In genomic region chr18:78813898-78814297, GRCh38 we compare ENCODE assay signal across 17 cellular contexts.
DNase-seq lines count a peak whose midpoint lies in the region; ATAC-seq and TF ChIP-seq lines count a peak whose summit lies in the region.
"Had no signal": no experiment of that assay in that cellular context is flagged by ENCODE, and none has a peak within 500 bp of the region (broad histone marks: within the 10 kb centered on the region; RNA-seq: fewer than 3 reads in every experiment).

No MANE protein-coding gene starts in this region.

- no peaks in the 10 kb centered on the region for H3K9me3 Mint-ChIP-seq in endodermal cell
- peaks cover 5% of the 10 kb centered on the region for H3K9me3 Mint-ChIP-seq in nephron progenitor cell
- peaks cover 0 to 7% (median 2%) of the 10 kb centered on the region in 11 donors for H3K9me3 Mint-ChIP-seq in naive thymus-derived CD4-positive, alpha-beta T cell

- H3K36me3 Mint-ChIP-seq in endodermal cell (ENCODE audit: low read depth) (no peaks in the 10 kb centered on the region), nephron progenitor cell (ENCODE audit: low read depth) (no peaks in the 10 kb centered on the region)
- no peaks in the 10 kb centered on the region for H3K36me3 Mint-ChIP-seq in naive thymus-derived CD4-positive, alpha-beta T cell
- H3K36me3 Mint-ChIP-seq: CD8-positive, alpha-beta memory T cell had no signal

- H3F3A ChIP-seq in GM23248 (ENCODE audit: insufficient read depth), result no peaks in the 10 kb centered on the region

- H3K4me1 ChIP-seq in HUES64 (ENCODE audit: insufficient read depth, low read length) (peaks cover 6% of the 10 kb centered on the region), endodermal cell (ENCODE audit: control insufficient read depth, insufficient read depth, low read length) (no peaks in the 10 kb centered on the region), spleen (no peaks in the 10 kb centered on the region), GM23248 (ENCODE audit: insufficient read depth) (no peaks in the 10 kb centered on the region)
- no peaks in the 10 kb centered on the region for H3K4me1 ChIP-seq in naive thymus-derived CD4-positive, alpha-beta T cell (ENCODE audit: control insufficient read depth in 2 of 2, insufficient read depth in 2 of 2, low read length in 2 of 2)
- H3K4me1 ChIP-seq: A549 had no signal

- no peaks in the 10 kb centered on the region for H3K79me2 ChIP-seq in GM23248 (ENCODE audit: insufficient read depth)

- H3K9ac ChIP-seq in HUES64 (ENCODE audit: low read depth, low read length) (no peak overlapping the region), endodermal cell (ENCODE audit: extremely low read depth, low read length, poor library complexity, severe bottlenecking) (no peak overlapping the region), GM23248 (no peak overlapping the region)
- H3K9ac ChIP-seq: BLaER1 had no signal

- CTCF ChIA-PET in GM10248 (lab: Yijun Ruan, JAX), result no interaction called here
- CTCF ChIA-PET in naive thymus-derived CD4-positive, alpha-beta T cell (lab: Charles Lee), result no interaction called here

- intact Hi-C loops in spleen (cut with DNase I; ENCODE audit: low total_unique reads), result no loop called here
- intact Hi-C loops in posterior cingulate gyrus (cut with DNase I), result no loop called here
- intact Hi-C loops in naive thymus-derived CD4-positive, alpha-beta T cell (cut with micrococcal nuclease), result no loop called here

- H3K36me3 ChIP-seq in HUES64 (ENCODE audit: insufficient read depth, low read length), result no peaks in the 10 kb centered on the region
- no peaks in the 10 kb centered on the region for H3K36me3 ChIP-seq in endodermal cell (ENCODE audit: control insufficient read depth, insufficient read depth, low read length)
- H3K36me3 ChIP-seq in spleen, result no peaks in the 10 kb centered on the region
- H3K36me3 ChIP-seq in naive thymus-derived CD4-positive, alpha-beta T cell (ENCODE audit: control insufficient read depth in 2 of 3, insufficient read depth in 3 of 3, low read length in 3 of 3), result no peaks in the 10 kb centered on the region
- H3K36me3 ChIP-seq in GM23248 (ENCODE audit: low read depth), result no peaks in the 10 kb centered on the region
- H3K36me3 ChIP-seq: BLaER1, HAP-1 had no signal

- no peak for ATAC-seq in naive thymus-derived CD4-positive, alpha-beta T cell
- ATAC-seq: A549, GM12878, HepG2 had no signal

- peaks cover 16% of the 10 kb centered on the region; the same call in 1 of the 2 replicates for H3K27me3 ChIP-seq in HUES64 (ENCODE audit: insufficient read depth, low read length)
- peaks cover 20% of the 10 kb centered on the region for H3K27me3 ChIP-seq in endodermal cell (ENCODE audit: control insufficient read depth, insufficient read depth, low read length, poor library complexity, severe bottlenecking)
- H3K27me3 ChIP-seq in spleen (replicated peaks in 1 of 7), result peaks cover 0 to 70% (median 0%) of the 10 kb centered on the region in 7 donors
- no peaks in the 10 kb centered on the region for H3K27me3 ChIP-seq in naive thymus-derived CD4-positive, alpha-beta T cell (ENCODE audit: control insufficient read depth in 2 of 2, insufficient read depth in 2 of 2, low read length in 2 of 2)
- no peaks in the 10 kb centered on the region for H3K27me3 ChIP-seq in GM23248 (replicated peaks; ENCODE audit: insufficient read depth)
- H3K27me3 ChIP-seq: BLaER1 had no signal

- H3K27me3 Mint-ChIP-seq in endodermal cell (ENCODE audit: insufficient read depth), result peaks cover 33% of the 10 kb centered on the region
- peaks cover 10% of the 10 kb centered on the region for H3K27me3 Mint-ChIP-seq in nephron progenitor cell (ENCODE audit: low read depth, poor library complexity)
- H3K27me3 Mint-ChIP-seq in naive thymus-derived CD4-positive, alpha-beta T cell, result peaks cover 9 to 53% (median 25%) of the 10 kb centered on the region in 5 donors

- H4K20me1 ChIP-seq in GM23248 (ENCODE audit: insufficient read depth), result no peaks in the 10 kb centered on the region
- H4K20me1 ChIP-seq: BLaER1 had no signal

- H3K4me1 Mint-ChIP-seq in endodermal cell, result peaks cover 24% of the 10 kb centered on the region
- peaks cover 42% of the 10 kb centered on the region for H3K4me1 Mint-ChIP-seq in nephron progenitor cell
- H3K4me1 Mint-ChIP-seq in naive thymus-derived CD4-positive, alpha-beta T cell, result no peaks in the 10 kb centered on the region
- H3K4me1 Mint-ChIP-seq: CD8-positive, alpha-beta memory T cell had no signal

- 22% methylated on average over 5 of the region's 6 CpGs for WGBS in HUES64
- WGBS in endodermal cell (ENCODE audit: insufficient coverage in 1 of 2, insufficient read length in 1 of 2), 2 experiments, result 34 to 63% methylated on average over 4 to 6 of the region's 6 CpGs
- WGBS in spleen, 5 donors, result 50 to 68% (median 56%) methylated on average over 6 of the region's 6 CpGs
- WGBS in GM23248 (ENCODE audit: low coverage in 1 of 2, low lambda C conversion rate in 2 of 2, missing lambda C conversion rate in 2 of 2), 2 experiments, result 25 to 26% methylated on average over 6 of the region's 6 CpGs

- H3K4me3 ChIP-seq in HUES64 (ENCODE audit: low read length) (peak overlapping the region; percentile 27; the same call in 1 of the 2 replicates), endodermal cell (ENCODE audit: low read length) (no peak overlapping the region), spleen (no peak overlapping the region), GM23248 (no peak overlapping the region)
- H3K4me3 ChIP-seq in naive thymus-derived CD4-positive, alpha-beta T cell (ENCODE audit: low read length), result no peak overlapping the region
- H3K4me3 ChIP-seq: A549, BLaER1, GM12878, HAP-1 had no signal

- DNase-seq in endodermal cell, result no peak
- DNase-seq in nephron progenitor cell, result no peak
- peak; percentile 34 for DNase-seq in spleen
- no peak for DNase-seq in posterior cingulate gyrus
- DNase-seq in GM10248 (ENCODE audit: extremely low spot score), result no peak
- no peak for DNase-seq in naive thymus-derived CD4-positive, alpha-beta T cell
- DNase-seq in GM23248, result no peak
- DNase-seq: AML-193; CD8-positive, alpha-beta memory T cell; DMS53; GF-D8 had no signal

- in situ Hi-C loops in GM23248 (cut with MboI), result no loop called here

- TF ChIP-seq CTCF in endodermal cell (conservative IDR thresholded peaks at IDR 0.05) (no peak), nephron progenitor cell (IDR thresholded peaks at IDR 0.05) (no peak), spleen (IDR thresholded peaks at IDR 0.05 in 8 of 11, conservative IDR thresholded peaks at IDR 0.05 in 3 of 11) (no peak), GM10248 (IDR thresholded peaks at IDR 0.05; ENCODE audit: control extremely low read depth, extremely low read depth, low read depth, missing control alignments) (no peak)

- POLR2A ChIA-PET in GM10248 (lab: Yijun Ruan, JAX), result no interaction called here
- POLR2A ChIA-PET in naive thymus-derived CD4-positive, alpha-beta T cell (lab: Charles Lee), result no interaction called here

- H2AFZ ChIP-seq in GM23248, result no peak overlapping the region

- peak overlapping the region; percentile 12 for H3K4me3 Mint-ChIP-seq in endodermal cell
- peak overlapping the region; percentile 74 for H3K4me3 Mint-ChIP-seq in nephron progenitor cell
- H3K4me3 Mint-ChIP-seq in naive thymus-derived CD4-positive, alpha-beta T cell, result no peak overlapping the region
- H3K4me3 Mint-ChIP-seq: CD8-positive, alpha-beta memory T cell had no signal

- no peak for TF ChIP-seq POLR2A in spleen (IDR thresholded peaks at IDR 0.05)

- H3K27ac ChIP-seq in HUES64 (ENCODE audit: low read depth, low read length), result no peak overlapping the region
- no peak overlapping the region for H3K27ac ChIP-seq in endodermal cell (ENCODE audit: low read depth, low read length)
- H3K27ac ChIP-seq in spleen, result no peak overlapping the region
- no peak overlapping the region for H3K27ac ChIP-seq in naive thymus-derived CD4-positive, alpha-beta T cell (ENCODE audit: low read depth, low read length)
- H3K27ac ChIP-seq in GM23248, result no peak overlapping the region
- H3K27ac ChIP-seq: A549, BLaER1 had no signal

- no peaks in the 10 kb centered on the region for H3K9me3 ChIP-seq in HUES64 (ENCODE audit: insufficient read depth, low read depth, low read length)
- H3K9me3 ChIP-seq in endodermal cell (ENCODE audit: control insufficient read depth, low read length), result peaks cover 6% of the 10 kb centered on the region
- no peaks in the 10 kb centered on the region for H3K9me3 ChIP-seq in spleen
- peaks cover 0 to 5% (median 0%) of the 10 kb centered on the region in 3 experiments for H3K9me3 ChIP-seq in naive thymus-derived CD4-positive, alpha-beta T cell (ENCODE audit: control insufficient read depth in 2 of 3, low read length in 3 of 3)
- H3K9me3 ChIP-seq in GM23248 (ENCODE audit: low read depth), result no peaks in the 10 kb centered on the region
- H3K9me3 ChIP-seq: A549, BLaER1, HAP-1 had no signal

- H3K9me2 ChIP-seq in GM23248 (ENCODE audit: insufficient read depth), result no peaks in the 10 kb centered on the region

- H3K4me2 ChIP-seq in GM23248 (ENCODE audit: unreplicated experiment), result no peak overlapping the region
- H3K4me2 ChIP-seq: A549, BLaER1 had no signal

- H3K27ac Mint-ChIP-seq in endodermal cell, result no peak overlapping the region
- no peak overlapping the region for H3K27ac Mint-ChIP-seq in nephron progenitor cell
- no peak overlapping the region for H3K27ac Mint-ChIP-seq in naive thymus-derived CD4-positive, alpha-beta T cell
- H3K27ac Mint-ChIP-seq: CD8-positive, alpha-beta memory T cell had no signal

Comparison
In these comparisons a context has a peak if more than half of its experiments do, and no peak if none do; other contexts are left out.
1. H3K4me3 Mint-ChIP-seq: peak in endodermal cell (single experiment) and nephron progenitor cell (single experiment); none in naive thymus-derived CD4-positive, alpha-beta T cell (0 of 10).